ENCODE assay signal across 8 cellular contexts in the genomic region with DNA sequence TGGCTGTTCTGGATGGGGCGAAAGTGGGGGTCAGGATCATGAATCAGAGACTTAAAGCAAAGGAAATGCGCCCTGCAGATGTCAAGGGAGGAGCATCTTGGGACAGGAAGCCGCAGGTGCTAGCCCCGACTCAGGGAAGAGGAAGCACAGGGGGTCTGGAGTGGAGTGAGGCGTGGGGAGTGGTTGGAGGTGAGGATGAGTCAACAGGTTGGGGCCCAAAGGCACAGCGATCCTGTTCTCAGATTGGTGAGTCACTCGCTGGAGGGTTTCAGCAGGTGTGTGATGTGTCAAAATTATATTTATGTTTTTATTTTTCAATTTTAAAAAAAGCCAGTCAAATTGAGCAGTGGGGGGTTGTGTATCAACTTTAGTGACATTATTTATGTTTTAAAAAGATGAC. TPM values are rescaled to one million over a fixed set of nuclear protein-coding genes. Genes with fewer than 3 reads are reported as not detected.
DNase-seq lines count a peak whose midpoint lies in the region; ATAC-seq and TF ChIP-seq lines count a peak whose summit lies in the region.

No MANE protein-coding gene starts in this region.

- TF ChIP-seq POLR2A in Peyer's patch (IDR thresholded peaks at IDR 0.05), result no peak
- no peak for TF ChIP-seq POLR2A in gastroesophageal sphincter (IDR thresholded peaks at IDR 0.05)

- H3K27me3 ChIP-seq in Peyer's patch, result no peaks in the 10 kb centered on the region
- H3K27me3 ChIP-seq in gastroesophageal sphincter, result peaks cover 5% of the 10 kb centered on the region

- no peaks in the 10 kb centered on the region for H3K9me3 ChIP-seq in Peyer's patch
- no peaks in the 10 kb centered on the region for H3K9me3 ChIP-seq in gastroesophageal sphincter

- no peak for TF ChIP-seq EP300 in gastroesophageal sphincter (IDR thresholded peaks at IDR 0.05)

- H3K4me1 ChIP-seq in Peyer's patch (no peaks in the 10 kb centered on the region), gastroesophageal sphincter (no peaks in the 10 kb centered on the region)

- no peak overlapping the region for H3K27ac ChIP-seq in Peyer's patch
- no peak overlapping the region for H3K27ac ChIP-seq in gastroesophageal sphincter

- ATAC-seq in HG03378 (IDR thresholded peaks at IDR 0.05; ENCODE audit: unreplicated experiment) (no peak), gastroesophageal sphincter (no peak)

- DNase-seq in GDM1 (lab: John Stamatoyannopoulos, UW) (peak; percentile 40), Peyer's patch (peak in 2 of 3 donors; percentile 57 to 61), NCI-H2029 treated with DMSO at 0.1 percent for 48 hours (lab: John Stamatoyannopoulos, UW) (no peak), medulla oblongata (ENCODE audit: extremely low spot score) (no peak)
- DNase-seq in activated effector memory CD4-positive, alpha-beta T cell treated with anti-CD3 and anti-CD28 coated beads, Interleukin-2, amount 50 U/mL, for 16 hours, result peak; percentile 85
- peak; percentile 72 to 73 for DNase-seq in stimulated activated CD4-positive, alpha-beta T cell treated with anti-CD3 and anti-CD28 coated beads, Interleukin-15, amount 100 ng/mL, for 48 hours (ENCODE audit: low read depth in 2 of 2)

- H3K4me3 ChIP-seq in Peyer's patch (no peak overlapping the region), gastroesophageal sphincter (no peak overlapping the region)

- WGBS in gastroesophageal sphincter (ENCODE audit: low coverage in 1 of 2), 2 donors, result 64 to 69% methylated on average over 6 to 7 of the region's 7 CpGs

- TF ChIP-seq CTCF in Peyer's patch (IDR thresholded peaks at IDR 0.05) (no peak), gastroesophageal sphincter (IDR thresholded peaks at IDR 0.05) (no peak)

- H3K36me3 ChIP-seq in Peyer's patch, result no peaks in the 10 kb centered on the region
- H3K36me3 ChIP-seq in gastroesophageal sphincter, result no peaks in the 10 kb centered on the region

RNA-seq across cellular contexts. Expression of a gene that starts 19.0 kb away (rescaled TPM):
- total RNA-seq in Peyer's patch, result 1 to 10 TPM in 1 of 4 donors, under 1 TPM in 2, not detected in 1; 0.28 to 9.9 (median 0.40) TPM
- 1 to 10 TPM in 2 of 4 donors, not detected in 2; 1.2 TPM for total RNA-seq in gastroesophageal sphincter

RNA-seq across cellular contexts. Expression of a gene that starts 59.0 kb away (rescaled TPM):
- 1,000 to 10,000 TPM in 2 of 4 donors, 100 to 1,000 TPM in 2; 729 to 2,642 (median 1,002) TPM for total RNA-seq in Peyer's patch
- 1,000 to 10,000 TPM; 1,014 to 3,120 (median 2,269) TPM for total RNA-seq in gastroesophageal sphincter

Comparison
In these comparisons a context has a peak if more than half of its experiments do, and no peak if none do; other contexts are left out.
1. DNase-seq: peak in GDM1 (single experiment), Peyer's patch (2 of 3), activated effector memory CD4-positive, alpha-beta T cell treated with anti-CD3 and anti-CD28 coated beads, Interleukin-2, amount 50 U/mL, for 16 hours (single experiment) and stimulated activated CD4-positive, alpha-beta T cell treated with anti-CD3 and anti-CD28 coated beads, Interleukin-15, amount 100 ng/mL, for 48 hours (2 of 2); none in NCI-H2029 treated with DMSO at 0.1 percent for 48 hours (single experiment) and medulla oblongata (single experiment).